In the genomic region with DNA sequence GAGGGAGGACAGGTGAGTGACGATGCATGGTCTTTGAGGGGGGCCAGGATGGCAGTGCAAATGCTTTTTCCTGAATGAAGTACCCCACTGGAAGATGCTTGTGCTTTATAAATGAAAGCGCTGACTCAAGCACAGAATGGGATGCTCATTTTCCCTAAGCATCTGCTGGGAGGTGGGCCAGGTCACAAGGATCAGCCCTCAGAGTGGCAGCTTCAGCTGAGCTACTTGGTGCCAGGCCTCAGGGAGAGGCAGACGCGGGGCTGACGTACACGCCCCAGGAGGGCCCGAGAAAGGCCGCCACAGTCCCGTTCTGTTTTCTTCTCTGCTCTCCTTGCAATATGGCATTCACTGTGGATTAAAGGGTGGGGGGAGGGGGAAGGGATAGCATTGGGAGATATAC, we compare ENCODE assay signal across 29 cellular contexts.
"Had no signal": no experiment of that assay in that cellular context is flagged by ENCODE, and none has a peak within 500 bp of the region (broad histone marks: within the 10 kb centered on the region; RNA-seq: fewer than 3 reads in every experiment).

No MANE protein-coding gene starts in this region.

- H3K27me3 ChIP-seq: adrenal gland, breast epithelium, cardiac muscle cell, colonic mucosa, dorsolateral prefrontal cortex had no signal

- H3K4me3 ChIP-seq: adrenal gland, breast epithelium, cardiac muscle cell, colonic mucosa, dorsolateral prefrontal cortex had no signal

- H3K9me3 ChIP-seq: adrenal gland, breast epithelium, colonic mucosa had no signal

- DNase-seq: activated CD4-positive, alpha-beta memory T cell treated with anti-CD3 and anti-CD28 coated beads for 36 hours; activated CD4-positive, alpha-beta T cell treated with anti-CD3 and anti-CD28 coated beads for 36 hours; activated CD4-positive, alpha-beta T cell treated with anti-CD3 and anti-CD28 coated beads, Interleukin-2, amount 10 ng/mL, durations not matched to agents 24 days and 14 days; activated CD4-positive, CD25-positive, alpha-beta regulatory T cell; activated CD4-positive, CD25-positive, alpha-beta regulatory T cell treated with anti-CD3 and anti-CD28 coated beads, Interleukin-2, amount 50 U/mL, for 72 hours; activated CD8-positive, alpha-beta memory T cell treated with anti-CD3 and anti-CD28 coated beads, Interleukin-2, amount 10 ng/mL, durations not matched to agents 7 days and 5 days; activated CD8-positive, alpha-beta memory T cell treated with anti-CD3 and anti-CD28 coated beads, Interleukin-2, amount 50 U/mL, for 4 hours; activated CD8-positive, alpha-beta T cell treated with anti-CD3 and anti-CD28 coated beads, Interleukin-2, amount 10 ng/mL, durations not matched to agents 7 days and 5 days; activated effector memory CD4-positive, alpha-beta T cell treated with anti-CD3 and anti-CD28 coated beads, Interleukin-2, amount 50 U/mL, for 16 hours; activated naive CD4-positive, alpha-beta T cell treated with anti-CD3 and anti-CD28 coated beads for 36 hours; activated naive CD8-positive, alpha-beta T cell treated with anti-CD3 and anti-CD28 coated beads for 36 hours; activated naive CD8-positive, alpha-beta T cell treated with anti-CD3 and anti-CD28 coated beads, Interleukin-2, amount 50 U/mL, for 24 hours; activated T-cell treated with anti-CD3 and anti-CD28 coated beads, Interleukin-2, amount 50 U/mL, for 1 hour; activated T-cell treated with anti-CD3 and anti-CD28 coated beads, Interleukin-2, amount 50 U/mL, for 48 hours; adrenal gland; amygdala; aorta; central memory CD4-positive, alpha-beta T cell; cerebellar nuclear complex; colonic mucosa; dorsolateral prefrontal cortex; effector memory CD4-positive, alpha-beta T cell; endodermal cell; foreskin fibroblast; T-helper 1 cell; T-helper 17 cell; T1000 had no signal

- H3K27ac ChIP-seq: adrenal gland, breast epithelium, cardiac muscle cell, colonic mucosa had no signal

- H3K4me1 ChIP-seq: adrenal gland, breast epithelium, colonic mucosa had no signal

- H3K36me3 ChIP-seq: adrenal gland, breast epithelium, cardiac muscle cell, colonic mucosa had no signal
